In genomic region chr11:34309970-34310369, GRCh38 we compare ENCODE assay signal across 24 cellular contexts. TPM values are rescaled to one million over a fixed set of nuclear protein-coding genes. Genes with fewer than 3 reads are reported as not detected.
DNase-seq lines count a peak whose midpoint lies in the region; ATAC-seq and TF ChIP-seq lines count a peak whose summit lies in the region.
"Had no signal": no experiment of that assay in that cellular context is flagged by ENCODE, and none has a peak within 500 bp of the region (broad histone marks: within the 10 kb centered on the region; RNA-seq: fewer than 3 reads in every experiment).

No MANE protein-coding gene starts in this region.

- H3K27me3 ChIP-seq in GM23248 (replicated peaks; ENCODE audit: insufficient read depth): no peaks in the 10 kb centered on the region
- no peaks in the 10 kb centered on the region for H3K27me3 ChIP-seq in right lobe of liver

- no peak overlapping the region for H3K4me3 ChIP-seq in GM23248
- peak overlapping the region in 1 of 3 donors; percentile 17 for H3K4me3 ChIP-seq in right lobe of liver

- H3K4me1 ChIP-seq in GM23248 (ENCODE audit: insufficient read depth) (peaks cover 21% of the 10 kb centered on the region), right lobe of liver (peaks cover 0 to 34% (median 16%) of the 10 kb centered on the region in 4 donors)

- peak overlapping the region; percentile 73 for H3K4me2 ChIP-seq in GM23248 (ENCODE audit: unreplicated experiment)

- H3K79me2 ChIP-seq in GM23248 (ENCODE audit: insufficient read depth): peaks cover 39% of the 10 kb centered on the region

- peaks cover 33% of the 10 kb centered on the region for H3K4me1 Mint-ChIP-seq in CD14-positive monocyte
- H3K4me1 Mint-ChIP-seq in nephron progenitor cell: peaks cover 32% of the 10 kb centered on the region

- no peaks in the 10 kb centered on the region for H3K9me2 ChIP-seq in GM23248 (ENCODE audit: insufficient read depth)

- H3F3A ChIP-seq in GM23248 (ENCODE audit: insufficient read depth): peaks cover 18% of the 10 kb centered on the region

- TF ChIP-seq POLR2A in right lobe of liver (IDR thresholded peaks at IDR 0.05): no peak

- peak overlapping the region; percentile 91 to 96 (median 93) for H3K27ac Mint-ChIP-seq in CD14-positive monocyte
- no peak overlapping the region for H3K27ac Mint-ChIP-seq in nephron progenitor cell
- H3K27ac Mint-ChIP-seq: activated T-helper 1 cell treated with anti-CD3 and anti-CD28 coated beads, Interleukin-12 subunit alpha, Interleukin-12 subunit beta, Interleukin-2, Interleukin-4 antibody, amounts not matched to agents 30 ng/mL and 10 ng/mL and 1 ng/mL, durations not matched to agents 14 hours and 24 hours and 36 hours; CD8-positive, alpha-beta T cell; T-helper 2 cell treated with Interferon-gamma antibody and Interleukin-4, amounts not matched to agents 5 μg/mL and 100 μg/mL, for 36 hours had no signal

- no peaks in the 10 kb centered on the region for H4K20me1 ChIP-seq in GM23248 (ENCODE audit: insufficient read depth)

- H3K36me3 ChIP-seq in GM23248 (ENCODE audit: low read depth): no peaks in the 10 kb centered on the region
- H3K36me3 ChIP-seq in right lobe of liver: no peaks in the 10 kb centered on the region

- TF ChIP-seq CTCF in CD14-positive monocyte (IDR thresholded peaks at IDR 0.05) (no peak), right lobe of liver (IDR thresholded peaks at IDR 0.05) (no peak), nephron progenitor cell (IDR thresholded peaks at IDR 0.05) (no peak)

- H3K36me3 Mint-ChIP-seq in CD14-positive monocyte (no peaks in the 10 kb centered on the region), nephron progenitor cell (ENCODE audit: low read depth) (no peaks in the 10 kb centered on the region)
- H3K36me3 Mint-ChIP-seq: CD8-positive, alpha-beta T cell; naive thymus-derived CD4-positive, alpha-beta T cell had no signal

- H3K27ac ChIP-seq in GM23248 (no peak overlapping the region), right lobe of liver (peak overlapping the region; percentile 21 to 78 (median 60))
- H3K27ac ChIP-seq: WERI-Rb-1 had no signal

- DNase-seq in CD14-positive monocyte (ENCODE audit: low spot score): no peak
- DNase-seq in GM23248: no peak
- DNase-seq in NOMO-1 treated with DMSO at 0.1 percent for 48 hours (lab: John Stamatoyannopoulos, UW; ENCODE audit: unreplicated experiment): peak; percentile 39
- peak in 1 of 3 donors; percentile 59 for DNase-seq in right lobe of liver
- DNase-seq in dermis blood vessel endothelial cell: no peak
- DNase-seq in nephron progenitor cell: no peak
- DNase-seq in stimulated activated CD4-positive, alpha-beta T cell treated with anti-CD3 and anti-CD28 coated beads, Interleukin-4, amount 100 ng/mL, for 24 hours: no peak
- DNase-seq: activated CD4-positive, alpha-beta T cell treated with anti-CD3 and anti-CD28 coated beads, Interleukin-2, amount 50 U/mL, for 1 hour; activated naive CD4-positive, alpha-beta T cell treated with anti-CD3 and anti-CD28 coated beads, Interleukin-2, amount 50 U/mL, for 16 hours; anterior cingulate cortex; CD8-positive, alpha-beta T cell; DMS153; mesenchymal stem cell; naive thymus-derived CD4-positive, alpha-beta T cell; NCI-H1092; NCI-H187; NCI-H2171 treated with DMSO at 0.1 percent for 48 hours; NCI-H524; retina; stimulated activated naive CD8-positive, alpha-beta T cell treated with anti-CD3 and anti-CD28 coated beads, Interleukin-15, Interleukin-2, amounts not matched to agents 100 U/mL and 50 U/mL, for 24 hours; WERI-Rb-1 had no signal

- H3K9me3 Mint-ChIP-seq in CD14-positive monocyte (no peaks in the 10 kb centered on the region), nephron progenitor cell (no peaks in the 10 kb centered on the region)
- H3K9me3 Mint-ChIP-seq: activated T-helper 1 cell treated with anti-CD3 and anti-CD28 coated beads, Interleukin-12 subunit alpha, Interleukin-12 subunit beta, Interleukin-2, Interleukin-4 antibody, amounts not matched to agents 30 ng/mL and 10 ng/mL and 1 ng/mL, durations not matched to agents 14 hours and 24 hours and 36 hours; CD8-positive, alpha-beta T cell; dendritic cell treated with granulocyte-macrophage colony-stimulating factor and Interleukin-4, amounts not matched to agents 40 ng/mL and 50 ng/mL, for 4 days; naive thymus-derived CD4-positive, alpha-beta T cell; T-helper 2 cell treated with Interferon-gamma antibody and Interleukin-4, amounts not matched to agents 5 μg/mL and 100 μg/mL, for 36 hours had no signal

- in situ Hi-C loops in GM23248 (cut with MboI): no loop called here

- H3K27me3 Mint-ChIP-seq in CD14-positive monocyte (ENCODE audit: low read depth in 3 of 3) (peaks cover 0 to 4% (median 0%) of the 10 kb centered on the region in 3 donors), nephron progenitor cell (ENCODE audit: low read depth, poor library complexity) (peaks cover 48% of the 10 kb centered on the region)
- H3K27me3 Mint-ChIP-seq: dendritic cell treated with granulocyte-macrophage colony-stimulating factor and Interleukin-4, amounts not matched to agents 40 ng/mL and 50 ng/mL, for 4 days had no signal

- ATAC-seq in right lobe of liver: peak; percentile 68 to 82 (median 72)
- ATAC-seq: CD8-positive, alpha-beta T cell; stimulated activated naive CD8-positive, alpha-beta T cell treated with anti-CD3 and anti-CD28 coated beads, Interleukin-15, Interleukin-2, amounts not matched to agents 100 U/mL and 50 U/mL, for 24 hours had no signal

- WGBS in GM23248 (ENCODE audit: low coverage in 1 of 2, low lambda C conversion rate in 2 of 2, missing lambda C conversion rate in 2 of 2), 2 experiments: 72 to 73% methylated on average over 6 of the region's 6 CpGs
- 23% methylated on average over 6 of the region's 6 CpGs for WGBS in right lobe of liver (ENCODE audit: insufficient coverage, low coverage, low lambda C conversion rate, missing lambda C conversion rate)

- peak overlapping the region in 1 of 2 donors; percentile 80 for H3K4me3 Mint-ChIP-seq in CD14-positive monocyte
- H3K4me3 Mint-ChIP-seq in nephron progenitor cell: no peak overlapping the region
- H3K4me3 Mint-ChIP-seq: activated T-helper 1 cell treated with anti-CD3 and anti-CD28 coated beads, Interleukin-12 subunit alpha, Interleukin-12 subunit beta, Interleukin-2, Interleukin-4 antibody, amounts not matched to agents 30 ng/mL and 10 ng/mL and 1 ng/mL, durations not matched to agents 14 hours and 24 hours and 36 hours; CD8-positive, alpha-beta T cell; dendritic cell treated with granulocyte-macrophage colony-stimulating factor and Interleukin-4, amounts not matched to agents 40 ng/mL and 50 ng/mL, for 4 days; T-helper 2 cell treated with Interferon-gamma antibody and Interleukin-4, amounts not matched to agents 5 μg/mL and 100 μg/mL, for 36 hours had no signal

- intact Hi-C loops in CD14-positive monocyte (cut with micrococcal nuclease): loop anchor here (5.0 to 10.0 kb wide), 3 partner anchors 45 to 55 kb away; partner anchors contain the start of gene ABTB2 (in 2 of the 2)
- intact Hi-C loops in right lobe of liver (cut with DNase I): no loop called here

- H2AFZ ChIP-seq in GM23248: no peak overlapping the region

- no peaks in the 10 kb centered on the region for H3K9me3 ChIP-seq in GM23248 (ENCODE audit: low read depth)
- H3K9me3 ChIP-seq in right lobe of liver: no peaks in the 10 kb centered on the region

- no peak overlapping the region for H3K9ac ChIP-seq in GM23248

RNA-seq across cellular contexts. Expression of gene ABTB2, which starts 47.8 kb away (rescaled TPM):
- polyA plus RNA-seq in CD14-positive monocyte (under 1 TPM; 0.25 to 0.26 TPM), GM23248 (2016; fragmentation: Nextera tagmentation; extraction: Ambion mirVana) (8.4 and 8.7 TPM in 2 replicates)
- total RNA-seq in GM23248 (2014; rRNA removed; shearing (Covaris generic)): 9.9 and 12.4 TPM in 2 replicates
- total RNA-seq in right lobe of liver (10 to 100 TPM in 3 of 6 experiments, 1 to 10 TPM in 3; 6.0 to 14.9 (median 10.0) TPM), dermis blood vessel endothelial cell (0.23 and 0.34 TPM in 2 replicates)

Comparison
In these comparisons a context has a peak if more than half of its experiments do, and no peak if none do; other contexts are left out.
1. intact Hi-C loops: an anchor here in CD14-positive monocyte (5.0 to 10.0 kb wide); none called in right lobe of liver.